ENCODE assay signal across 1 cellular context in the genomic region with DNA sequence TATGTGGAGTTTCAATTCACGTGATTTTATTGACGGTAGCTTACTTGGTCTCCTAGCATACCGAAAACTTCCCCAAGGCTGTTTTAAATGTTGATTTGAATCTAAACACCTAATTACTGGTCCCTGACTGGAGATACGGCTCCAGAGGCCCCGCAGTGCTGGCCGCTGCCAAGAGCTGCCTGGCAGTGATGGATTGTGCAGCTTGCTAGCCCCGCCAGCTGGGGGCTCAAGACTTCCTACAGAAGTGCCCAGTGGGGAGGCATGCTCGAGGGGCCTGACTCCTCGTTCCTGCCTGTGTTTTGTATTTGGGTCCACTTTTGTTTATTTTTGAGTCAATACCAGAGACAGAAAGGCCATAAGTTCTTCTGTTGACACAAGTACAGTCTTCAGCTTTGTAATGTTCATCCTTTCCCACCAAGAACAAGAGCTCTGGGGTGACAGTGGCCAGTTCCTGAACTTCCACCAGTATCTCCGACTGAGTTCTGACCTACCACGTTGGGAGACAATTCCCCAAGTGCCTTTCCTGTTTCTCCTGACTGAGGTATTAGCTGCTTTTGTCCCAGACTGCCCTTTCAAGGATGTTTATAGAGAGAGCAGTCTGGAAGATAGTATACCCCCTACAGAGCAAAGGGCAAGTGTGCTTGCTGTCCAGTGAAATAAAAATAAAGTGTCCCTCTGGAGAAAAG.
TF ChIP-seq lines count a peak whose summit lies in the region.

No MANE protein-coding gene starts in this region.

TF ChIP-seq in GM23338, 12 proteins besides CTCF, POLR2A, EP300 and RAD21 (continued from another document):
- TF ChIP-seq CREB1 (CRISPR knock-in tag; IDR thresholded peaks at IDR 0.05; ENCODE audit: low read depth): no peak
TF ChIP-seq in GM23338: peak in this region for 0.
